23 cellular contexts compared by ENCODE assay signal in genomic region chr3:63064216-63064755, GRCh38.
A peak's percentile ranks its signal among the peaks of the same experiment; 100 is the strongest.
DNase-seq lines count a peak whose midpoint lies in the region; ATAC-seq, FAIRE-seq and TF ChIP-seq lines count a peak whose summit lies in the region.
"Had no signal": no experiment of that assay in that cellular context is flagged by ENCODE, and none has a peak within 500 bp of the region (broad histone marks: within the 10 kb centered on the region; RNA-seq: fewer than 3 reads in every experiment).

No MANE protein-coding gene starts in this region.

- in situ Hi-C loops in GM13976 (cut with MboI; ENCODE audit: low sequenced_read_pairs, unreplicated experiment): no loop called here

- H3K27me3 Mint-ChIP-seq in osteocyte (ENCODE audit: unreplicated experiment): no peaks in the 10 kb centered on the region
- H3K27me3 Mint-ChIP-seq: CD4-positive, alpha-beta T cell had no signal

- DNase-seq in Ammon's horn (ENCODE audit: low spot score) (peak; percentile 14), astrocyte of the hippocampus (ENCODE audit: low read depth, low spot score) (peak; percentile 65), superior temporal gyrus (ENCODE audit: extremely low spot score) (peak; percentile 75), GM13976 (ENCODE audit: low spot score) (no peak), osteocyte (ENCODE audit: extremely low spot score, unreplicated experiment) (no peak)
- DNase-seq: CD4-positive, alpha-beta T cell; COR-L47; DMS 273 treated with DMSO at 0.1 percent for 48 hours; DMS79 treated with DMSO at 0.1 percent for 48 hours; MG63; NCI-H1436; NCI-H2029; NCI-H524; NCI-H774; NK-92 treated with Interleukin-12 subunit alpha and Interleukin-12 subunit beta, amount 100 ng/mL, for 24 hours; SIG-M5; SK-N-SH had no signal

- TF ChIP-seq CTCF in GM13976 (IDR thresholded peaks at IDR 0.05; ENCODE audit: borderline replicate concordance, control extremely low read depth, extremely low read depth, insufficient read depth, missing control alignments) (no peak), osteocyte (IDR thresholded peaks at IDR 0.05) (no peak)

- peaks cover 40% of the 10 kb centered on the region for H3K9me3 Mint-ChIP-seq in osteocyte (ENCODE audit: unreplicated experiment)
- H3K9me3 Mint-ChIP-seq: GM23338 had no signal

- ATAC-seq in GM18868 (IDR thresholded peaks at IDR 0.05; ENCODE audit: unreplicated experiment): no peak
- ATAC-seq: GM12878, GM23338, Panc1 had no signal

- H3K27ac Mint-ChIP-seq in osteocyte (ENCODE audit: unreplicated experiment): no peak overlapping the region
- H3K27ac Mint-ChIP-seq: CD4-positive, alpha-beta T cell; GM23338 had no signal

- no peak overlapping the region for H3K4me3 Mint-ChIP-seq in osteocyte (ENCODE audit: unreplicated experiment)
- H3K4me3 Mint-ChIP-seq: CD4-positive, alpha-beta T cell; GM23338 had no signal

- H3K36me3 Mint-ChIP-seq in osteocyte (ENCODE audit: unreplicated experiment): no peaks in the 10 kb centered on the region

- FAIRE-seq in islet of Langerhans (lab: Jason Lieb, UNC): peak; percentile 96
- FAIRE-seq: A204.1, GM12878 had no signal

- H3K4me1 Mint-ChIP-seq in osteocyte (ENCODE audit: unreplicated experiment): no peaks in the 10 kb centered on the region

Comparison
In these comparisons a context has a peak if more than half of its experiments do, and no peak if none do; other contexts are left out.
1. DNase-seq: peak in Ammon's horn (single experiment), astrocyte of the hippocampus (single experiment) and superior temporal gyrus (single experiment); none in GM13976 (single experiment) and osteocyte (single experiment).